ENCODE assay signal across 1 cellular context in genomic region chr1:54962612-54963395, GRCh38.
A peak's percentile ranks its signal among the peaks of the same experiment; 100 is the strongest.
TF ChIP-seq lines count a peak whose summit lies in the region.

No MANE protein-coding gene starts in this region.

TF ChIP-seq in GM12878, 131 proteins besides CTCF, POLR2A, EP300 and RAD21:
- TF ChIP-seq ZNF207 (IDR thresholded peaks at IDR 0.05; ENCODE audit: borderline replicate concordance) (no peak), MYC (IDR thresholded peaks at IDR 0.05; ENCODE audit: insufficient read depth, insufficient read length, insufficient replicate concordance, low read length, severe bottlenecking) (no peak), E2F4 (IDR thresholded peaks at IDR 0.05; ENCODE audit: low read depth, low read length) (no peak), MAX (IDR thresholded peaks at IDR 0.05; ENCODE audit: low read depth, low read length) (no peak), ZNF687 (IDR thresholded peaks at IDR 0.05) (peak; percentile 91), SREBF1 (IDR thresholded peaks at IDR 0.05; ENCODE audit: low read length) (no peak), KLF5 (IDR thresholded peaks at IDR 0.05; ENCODE audit: partially characterized antibody) (no peak), TARDBP (IDR thresholded peaks at IDR 0.05; ENCODE audit: borderline replicate concordance) (no peak), GATAD2B (conservative IDR thresholded peaks at IDR 0.05; ENCODE audit: low read depth) (no peak), ATF2 (IDR thresholded peaks at IDR 0.05; ENCODE audit: low read length) (no peak), ZNF592 (IDR thresholded peaks at IDR 0.05) (peak; percentile 95; the same call in 1 of the 2 replicates), KDM1A (IDR thresholded peaks at IDR 0.05; ENCODE audit: borderline replicate concordance) (no peak), NBN (IDR thresholded peaks at IDR 0.05) (no peak), BCL11A (IDR thresholded peaks at IDR 0.05; ENCODE audit: low read depth, low read length) (no peak), CHD2 (IDR thresholded peaks at IDR 0.05; ENCODE audit: borderline replicate concordance, low read depth, low read length) (no peak), RELB (IDR thresholded peaks at IDR 0.05; ENCODE audit: low read depth) (no peak), RELA (IDR thresholded peaks at IDR 0.05; ENCODE audit: borderline replicate concordance, partially characterized antibody) (no peak), FOXM1 (IDR thresholded peaks at IDR 0.05; ENCODE audit: low read depth, low read length) (no peak), SP1 (IDR thresholded peaks at IDR 0.05; ENCODE audit: low read depth, low read length) (no peak), KAT2A (conservative IDR thresholded peaks at IDR 0.05; ENCODE audit: control insufficient read depth, low read depth, low read length) (no peak), PAX5 (IDR thresholded peaks at IDR 0.05; ENCODE audit: borderline replicate concordance, low read depth, low read length) (no peak), PKNOX1 (IDR thresholded peaks at IDR 0.05) (peak; percentile 45), JUNB (IDR thresholded peaks at IDR 0.05) (0 out of 2 replicates have a peak, but pooled peaks have one; percentile 13), TBL1XR1 (IDR thresholded peaks at IDR 0.05; ENCODE audit: low read depth, low read length) (no peak)
